ENCODE assay signal across 23 cellular contexts in genomic region chr6:116948535-116949304, GRCh38.
DNase-seq lines count a peak whose midpoint lies in the region; ATAC-seq, FAIRE-seq and TF ChIP-seq lines count a peak whose summit lies in the region.
"Had no signal": no experiment of that assay in that cellular context is flagged by ENCODE, and none has a peak within 500 bp of the region (broad histone marks: within the 10 kb centered on the region; RNA-seq: fewer than 3 reads in every experiment).

No MANE protein-coding gene starts in this region.

- peaks cover 0 to 3% (median 0%) of the 10 kb centered on the region in 4 donors for H3K27me3 ChIP-seq in pancreas
- no peaks in the 10 kb centered on the region for H3K27me3 ChIP-seq in endodermal cell (ENCODE audit: control insufficient read depth, insufficient read depth, low read length, poor library complexity, severe bottlenecking)

- no peak overlapping the region for H3K4me3 Mint-ChIP-seq in endodermal cell
- H3K4me3 Mint-ChIP-seq: CD4-positive, CD25-positive, alpha-beta regulatory T cell had no signal

- H3K27ac Mint-ChIP-seq in endodermal cell = no peak overlapping the region
- H3K27ac Mint-ChIP-seq: CD4-positive, CD25-positive, alpha-beta regulatory T cell had no signal

- H3K4me3 ChIP-seq in pancreas (no peak overlapping the region), endodermal cell (ENCODE audit: low read length) (no peak overlapping the region)
- H3K4me3 ChIP-seq: SK-N-MC had no signal

- no peak overlapping the region for H3K9ac ChIP-seq in endodermal cell (ENCODE audit: extremely low read depth, low read length, poor library complexity, severe bottlenecking)

- intact Hi-C loops in left colon (cut with DNase I, micrococcal nuclease) = no loop called here
- intact Hi-C loops in pancreas (cut with DNase I) = no loop called here

- no peak for TF ChIP-seq CTCF in VCaP (conservative IDR thresholded peaks at IDR 0.05)
- no peak for TF ChIP-seq CTCF in pancreas (IDR thresholded peaks at IDR 0.05)
- no peak for TF ChIP-seq CTCF in endodermal cell (conservative IDR thresholded peaks at IDR 0.05)

- H3K4me1 ChIP-seq in pancreas (peaks cover 6 to 17% (median 10%) of the 10 kb centered on the region in 3 donors), endodermal cell (ENCODE audit: control insufficient read depth, insufficient read depth, low read length) (no peaks in the 10 kb centered on the region)
- H3K4me1 ChIP-seq: BE2C had no signal

- H3K36me3 Mint-ChIP-seq in endodermal cell (ENCODE audit: low read depth) = no peaks in the 10 kb centered on the region
- H3K36me3 Mint-ChIP-seq: CD4-positive, CD25-positive, alpha-beta regulatory T cell had no signal

- H3K9me3 ChIP-seq in pancreas (no peaks in the 10 kb centered on the region), endodermal cell (ENCODE audit: control insufficient read depth, low read length) (no peaks in the 10 kb centered on the region)
- H3K9me3 ChIP-seq: BE2C had no signal

- peak overlapping the region; percentile 57 for H3K27ac ChIP-seq in VCaP
- H3K27ac ChIP-seq in pancreas = peak overlapping the region in 1 of 4 donors; percentile 3
- no peak overlapping the region for H3K27ac ChIP-seq in endodermal cell (ENCODE audit: low read depth, low read length)
- H3K27ac ChIP-seq: SK-N-MC had no signal

- WGBS in pancreas, 2 donors = 15 to 21% methylated on average over 1 of the region's 1 CpG
- 100% methylated on average over 1 of the region's 1 CpG; no CpG with 5 or more reads in 1 of the 2 experiments for WGBS in endodermal cell (ENCODE audit: insufficient coverage in 1 of 2, insufficient read length in 1 of 2), 2 experiments

- H3K4me1 Mint-ChIP-seq in endodermal cell = peaks cover 36% of the 10 kb centered on the region
- H3K4me1 Mint-ChIP-seq: CD4-positive, CD25-positive, alpha-beta regulatory T cell had no signal

- H3K27me3 Mint-ChIP-seq in endodermal cell (ENCODE audit: insufficient read depth) = no peaks in the 10 kb centered on the region
- H3K27me3 Mint-ChIP-seq: CD4-positive, CD25-positive, alpha-beta regulatory T cell had no signal

- H3K9me3 Mint-ChIP-seq in endodermal cell = no peaks in the 10 kb centered on the region
- H3K9me3 Mint-ChIP-seq: CD4-positive, CD25-positive, alpha-beta regulatory T cell had no signal

- FAIRE-seq in pancreas (lab: Jason Lieb, UNC) (no peak), urothelium cell line (lab: Jason Lieb, UNC) (no peak)
- FAIRE-seq: A204.1, GM12891, GM18507 had no signal

- H3K36me3 ChIP-seq in pancreas (no peaks in the 10 kb centered on the region), endodermal cell (ENCODE audit: control insufficient read depth, insufficient read depth, low read length) (no peaks in the 10 kb centered on the region)
- H3K36me3 ChIP-seq: BE2C had no signal

- DNase-seq in DMS53 (lab: John Stamatoyannopoulos, UW) (peak; percentile 83), left colon (no peak), pancreas (no peak), endodermal cell (no peak), HUDEP-2 (lab: John Stamatoyannopoulos, UW; ENCODE audit: unreplicated experiment in 76 of 76) (no peak), urothelium cell line (ENCODE audit: low spot score) (no peak), NCI-H2081 treated with DMSO at 0.1 percent for 48 hours (lab: John Stamatoyannopoulos, UW) (no peak)
- DNase-seq: BE2C; CD4-positive, CD25-positive, alpha-beta regulatory T cell; DMS153; EL; IMR-90; NCI-H1436; NCI-H1930; NCI-H345; NCI-H524 treated with DMSO at 0.1 percent for 48 hours; NK-92 treated with Interleukin-12 subunit alpha and Interleukin-12 subunit beta, amount 100 ng/mL, for 24 hours; Right ventricle myocardium superior had no signal

- ATAC-seq in left colon = peak; percentile 84
- ATAC-seq in pancreas = peak; percentile 80 to 99 (median 94)
